ENCODE assay signal across 10 cellular contexts in genomic region chr16:67548265-67549126, GRCh38. TPM values are rescaled to one million over a fixed set of nuclear protein-coding genes. Genes with fewer than 3 reads are reported as not detected.
DNase-seq lines count a peak whose midpoint lies in the region; ATAC-seq and TF ChIP-seq lines count a peak whose summit lies in the region.
"Had no signal": no experiment of that assay in that cellular context is flagged by ENCODE, and none has a peak within 500 bp of the region (broad histone marks: within the 10 kb centered on the region; RNA-seq: fewer than 3 reads in every experiment).

No MANE protein-coding gene starts in this region.

- no peak overlapping the region for H3K9ac ChIP-seq in PC-3 (ENCODE audit: low read length)

- no peak overlapping the region for H2AFZ ChIP-seq in PC-3 (ENCODE audit: low read length)

- ATAC-seq in central memory CD8-positive, alpha-beta T cell (replicated peaks; ENCODE audit: extremely low read depth, poor library complexity, severe bottlenecking): no peak
- peak; percentile 45 for ATAC-seq in stimulated activated naive CD8-positive, alpha-beta T cell treated with anti-CD3 and anti-CD28 coated beads, Interleukin-15, Interleukin-2, amounts not matched to agents 100 U/mL and 50 U/mL, for 24 hours
- no peak for ATAC-seq in PC-3

- peaks cover 63% of the 10 kb centered on the region for H3K4me1 Mint-ChIP-seq in activated CD4-positive, alpha-beta T cell treated with anti-CD3 and anti-CD28 coated beads, Interleukin-2, amount 10 ng/mL, durations not matched to agents 7 days and 5 days
- H3K4me1 Mint-ChIP-seq in central memory CD8-positive, alpha-beta T cell: peaks cover 41% of the 10 kb centered on the region

- no peaks in the 10 kb centered on the region for H3K9me3 Mint-ChIP-seq in activated CD4-positive, alpha-beta T cell treated with anti-CD3 and anti-CD28 coated beads, Interleukin-2, amount 10 ng/mL, durations not matched to agents 7 days and 5 days
- no peaks in the 10 kb centered on the region for H3K9me3 Mint-ChIP-seq in central memory CD8-positive, alpha-beta T cell

- H3K36me3 Mint-ChIP-seq in activated CD4-positive, alpha-beta T cell treated with anti-CD3 and anti-CD28 coated beads, Interleukin-2, amount 10 ng/mL, durations not matched to agents 7 days and 5 days (ENCODE audit: low read depth): peaks cover 5% of the 10 kb centered on the region
- H3K36me3 Mint-ChIP-seq in central memory CD8-positive, alpha-beta T cell (ENCODE audit: insufficient read depth): peaks cover 17% of the 10 kb centered on the region

- H4K20me1 ChIP-seq in PC-3 (ENCODE audit: low read length): no peaks in the 10 kb centered on the region

- no peaks in the 10 kb centered on the region for H3K79me2 ChIP-seq in PC-3 (ENCODE audit: low read length)

- no peaks in the 10 kb centered on the region for H3K9me3 ChIP-seq in PC-3 (ENCODE audit: low read length)

- peak overlapping the region; percentile 55 for H3K4me3 Mint-ChIP-seq in activated CD4-positive, alpha-beta T cell treated with anti-CD3 and anti-CD28 coated beads, Interleukin-2, amount 10 ng/mL, durations not matched to agents 7 days and 5 days
- peak overlapping the region; percentile 59 for H3K4me3 Mint-ChIP-seq in central memory CD8-positive, alpha-beta T cell

- H3K27me3 ChIP-seq in PC-3 (ENCODE audit: low read length): no peaks in the 10 kb centered on the region

- intact Hi-C loops in PC-3 (cut with micrococcal nuclease): no loop called here

- in situ Hi-C loops in KBM-7 (cut with MboI; ENCODE audit: low pct_unique_long_range_greater_than_20kb, low sequenced_read_pairs): loop anchor here (10.0 kb wide), 1 partner anchor 106 kb away; no protein-coding TSS in a partner anchor

- no peaks in the 10 kb centered on the region for H3F3A ChIP-seq in PC-3 (ENCODE audit: low read length, unreplicated experiment)

- no peak overlapping the region for H3K4me2 ChIP-seq in PC-3 (ENCODE audit: low read length)

- H3K27ac ChIP-seq in PC-3 (ENCODE audit: low read length): no peak overlapping the region

- H3K36me3 ChIP-seq in PC-3 (ENCODE audit: low read depth, low read length): no peaks in the 10 kb centered on the region; the same call in none of the 2 replicates

- H3K4me1 ChIP-seq in PC-3 (ENCODE audit: insufficient read depth, low read length): no peaks in the 10 kb centered on the region

- DNase-seq in activated CD4-positive, alpha-beta T cell treated with anti-CD3 and anti-CD28 coated beads, Interleukin-2, amount 10 ng/mL, durations not matched to agents 7 days and 5 days: no peak
- DNase-seq in activated CD4-positive, alpha-beta T cell treated with anti-CD3 and anti-CD28 coated beads for 48 hours: no peak
- DNase-seq in KBM-7 (peak; percentile 60), putamen (ENCODE audit: low spot score) (no peak), PC-3 (no peak), NCI-H69 (lab: John Stamatoyannopoulos, UW) (no peak)
- DNase-seq in central memory CD8-positive, alpha-beta T cell (ENCODE audit: low spot score in 2 of 2): no peak
- DNase-seq in stimulated activated naive CD8-positive, alpha-beta T cell treated with anti-CD3 and anti-CD28 coated beads, Interleukin-15, Interleukin-2, amounts not matched to agents 100 U/mL and 50 U/mL, for 24 hours: no peak
- DNase-seq: ACHN, NCI-H1092 treated with DMSO at 0.1 percent for 48 hours had no signal

- no peaks in the 10 kb centered on the region for H3K9me2 ChIP-seq in PC-3 (replicated peaks; ENCODE audit: low read length)

- TF ChIP-seq CTCF in PC-3 (conservative IDR thresholded peaks at IDR 0.05; ENCODE audit: low read depth, low read length): no peak

- POLR2A ChIA-PET in activated CD4-positive, alpha-beta T cell treated with anti-CD3 and anti-CD28 coated beads, Interleukin-2, amount 10 ng/mL, durations not matched to agents 7 days and 5 days (lab: Charles Lee): interaction anchor here (0.6 to 1.7 kb wide), 3 partner anchors 50 to 96 kb away, joined by 3 to 10 read pairs (median 4); partner anchors contain the start of gene CARMIL2
- POLR2A ChIA-PET in PC-3 (lab: Charles Lee; ENCODE audit: unreplicated experiment): no interaction called here

- H3K27ac Mint-ChIP-seq in activated CD4-positive, alpha-beta T cell treated with anti-CD3 and anti-CD28 coated beads, Interleukin-2, amount 10 ng/mL, durations not matched to agents 7 days and 5 days: peak overlapping the region; percentile 97
- peak overlapping the region; percentile 64 for H3K27ac Mint-ChIP-seq in central memory CD8-positive, alpha-beta T cell (ENCODE audit: low read depth)

- CTCF ChIA-PET in activated CD4-positive, alpha-beta T cell treated with anti-CD3 and anti-CD28 coated beads, Interleukin-2, amount 10 ng/mL, durations not matched to agents 7 days and 5 days (lab: Charles Lee): interaction anchor here (1.6 to 6.2 kb wide), 9 partner anchors 12 to 110 kb away, joined by 5 to 93 read pairs (median 19); partner anchors contain the start of genes ACD, ATP6V0D1, CARMIL2 and CTCF
- CTCF ChIA-PET in PC-3 (lab: Charles Lee): interaction anchor here (0.6 kb wide), 1 partner anchor 336 kb away, joined by 5 read pairs; no protein-coding TSS in a partner anchor

- BruUV-seq in PC-3 (replicated peaks; lab: Mats Ljungman, UMichigan): no TSS peak

- no peak overlapping the region for H3K4me3 ChIP-seq in PC-3 (ENCODE audit: low read length)

- H3K27me3 Mint-ChIP-seq in activated CD4-positive, alpha-beta T cell treated with anti-CD3 and anti-CD28 coated beads, Interleukin-2, amount 10 ng/mL, durations not matched to agents 7 days and 5 days: no peaks in the 10 kb centered on the region
- no peaks in the 10 kb centered on the region for H3K27me3 Mint-ChIP-seq in central memory CD8-positive, alpha-beta T cell

RNA-seq across cellular contexts. Expression of gene CTCF, which starts 13.8 kb away (rescaled TPM):
- total RNA-seq in activated CD4-positive, alpha-beta T cell treated with anti-CD3 and anti-CD28 coated beads, Interleukin-2, amount 10 ng/mL, durations not matched to agents 7 days and 5 days: 10 to 100 TPM; 87.1 to 98.5 TPM
- 30.3 and 34.7 TPM in 2 replicates for total RNA-seq in PC-3 (2014; rRNA removed)

RNA-seq across cellular contexts. Expression of gene RIPOR1, which starts 19.9 kb away (rescaled TPM):
- total RNA-seq in activated CD4-positive, alpha-beta T cell treated with anti-CD3 and anti-CD28 coated beads, Interleukin-2, amount 10 ng/mL, durations not matched to agents 7 days and 5 days: 10 to 100 TPM; 12.8 to 15.8 TPM
- 14.8 and 30.8 TPM in 2 replicates for total RNA-seq in PC-3 (2014; rRNA removed)
